ENCODE assay signal across 9 cellular contexts in genomic region chr4:915041-915474, GRCh38. TPM values are rescaled to one million over a fixed set of nuclear protein-coding genes. Genes with fewer than 3 reads are reported as not detected.
A peak's percentile ranks its signal among the peaks of the same experiment; 100 is the strongest.
DNase-seq lines count a peak whose midpoint lies in the region; ATAC-seq and TF ChIP-seq lines count a peak whose summit lies in the region.
"Had no signal": no experiment of that assay in that cellular context is flagged by ENCODE, and none has a peak within 500 bp of the region (broad histone marks: within the 10 kb centered on the region; RNA-seq: fewer than 3 reads in every experiment).

No MANE protein-coding gene starts in this region.

- H3K9me3 Mint-ChIP-seq in CD4-positive, alpha-beta T cell: peaks cover 4% of the 10 kb centered on the region
- peaks cover 3% of the 10 kb centered on the region for H3K9me3 Mint-ChIP-seq in activated naive CD8-positive, alpha-beta T cell treated with anti-CD3 and anti-CD28 coated beads, Interleukin-2, amount 10 ng/mL, durations not matched to agents 7 days and 5 days
- no peaks in the 10 kb centered on the region for H3K9me3 Mint-ChIP-seq in natural killer cell

- CTCF ChIA-PET in CD4-positive, alpha-beta T cell (lab: Charles Lee): no interaction called here

- peaks cover 36% of the 10 kb centered on the region for H3K36me3 Mint-ChIP-seq in CD4-positive, alpha-beta T cell (ENCODE audit: low read depth)
- peaks cover 28% of the 10 kb centered on the region for H3K36me3 Mint-ChIP-seq in activated naive CD8-positive, alpha-beta T cell treated with anti-CD3 and anti-CD28 coated beads, Interleukin-2, amount 10 ng/mL, durations not matched to agents 7 days and 5 days
- H3K36me3 Mint-ChIP-seq in natural killer cell: no peaks in the 10 kb centered on the region

- no peak overlapping the region for H3K27ac ChIP-seq in CD4-positive, alpha-beta T cell (ENCODE audit: low read depth, low read length)

- peak; percentile 26 for ATAC-seq in CD4-positive, alpha-beta T cell (ENCODE audit: poor library complexity)
- ATAC-seq in activated naive CD8-positive, alpha-beta T cell treated with anti-CD3 and anti-CD28 coated beads, Interleukin-2, amount 10 ng/mL, durations not matched to agents 7 days and 5 days (ENCODE audit: low read depth): no peak
- ATAC-seq in natural killer cell (peak in 2 of 3 donors; percentile 46 to 52), GM18868 (IDR thresholded peaks at IDR 0.05; ENCODE audit: unreplicated experiment) (no peak), HG02798 (IDR thresholded peaks at IDR 0.05; ENCODE audit: poor library complexity, unreplicated experiment) (no peak), GM18511 (IDR thresholded peaks at IDR 0.05; ENCODE audit: unreplicated experiment) (no peak)

- H3K9me3 ChIP-seq in CD4-positive, alpha-beta T cell (ENCODE audit: control insufficient read depth, low read length): no peaks in the 10 kb centered on the region

- peak overlapping the region; percentile 10 for H3K27ac Mint-ChIP-seq in CD4-positive, alpha-beta T cell
- peak overlapping the region; percentile 74 for H3K27ac Mint-ChIP-seq in activated naive CD8-positive, alpha-beta T cell treated with anti-CD3 and anti-CD28 coated beads, Interleukin-2, amount 10 ng/mL, durations not matched to agents 7 days and 5 days
- peak overlapping the region; percentile 68 to 83 for H3K27ac Mint-ChIP-seq in natural killer cell

- H3K4me3 Mint-ChIP-seq in CD4-positive, alpha-beta T cell: peak overlapping the region; percentile 69
- peak overlapping the region; percentile 65 for H3K4me3 Mint-ChIP-seq in activated naive CD8-positive, alpha-beta T cell treated with anti-CD3 and anti-CD28 coated beads, Interleukin-2, amount 10 ng/mL, durations not matched to agents 7 days and 5 days
- H3K4me3 Mint-ChIP-seq in natural killer cell: peak overlapping the region; percentile 83

- peaks cover 42% of the 10 kb centered on the region for H3K4me1 Mint-ChIP-seq in CD4-positive, alpha-beta T cell (ENCODE audit: low read depth)
- H3K4me1 Mint-ChIP-seq in activated naive CD8-positive, alpha-beta T cell treated with anti-CD3 and anti-CD28 coated beads, Interleukin-2, amount 10 ng/mL, durations not matched to agents 7 days and 5 days: peaks cover 25% of the 10 kb centered on the region
- H3K4me1 Mint-ChIP-seq in natural killer cell: peaks cover 53 to 57% of the 10 kb centered on the region in 2 donors

- H3K27me3 Mint-ChIP-seq in CD4-positive, alpha-beta T cell: no peaks in the 10 kb centered on the region
- H3K27me3 Mint-ChIP-seq in activated naive CD8-positive, alpha-beta T cell treated with anti-CD3 and anti-CD28 coated beads, Interleukin-2, amount 10 ng/mL, durations not matched to agents 7 days and 5 days: no peaks in the 10 kb centered on the region
- H3K27me3 Mint-ChIP-seq in natural killer cell (ENCODE audit: low read depth in 2 of 2): no peaks in the 10 kb centered on the region

- H3K27me3 ChIP-seq in CD4-positive, alpha-beta T cell (ENCODE audit: control insufficient read depth, insufficient read depth, low read length): no peaks in the 10 kb centered on the region

- intact Hi-C loops in CD4-positive, alpha-beta T cell (cut with DNase I, micrococcal nuclease): no loop called here
- intact Hi-C loops in natural killer cell (cut with micrococcal nuclease): no loop called here

- TF ChIP-seq CTCF in CD4-positive, alpha-beta T cell (IDR thresholded peaks at IDR 0.05): no peak
- TF ChIP-seq CTCF in natural killer cell (IDR thresholded peaks at IDR 0.05): no peak

- POLR2A ChIA-PET in CD4-positive, alpha-beta T cell (lab: Charles Lee): no interaction called here
- POLR2A ChIA-PET in activated naive CD8-positive, alpha-beta T cell treated with anti-CD3 and anti-CD28 coated beads, Interleukin-2, amount 10 ng/mL, durations not matched to agents 7 days and 5 days (lab: Charles Lee): no interaction called here

- peak in 1 of 10 experiments; percentile 6 for DNase-seq in CD4-positive, alpha-beta T cell
- DNase-seq in Kasumi-1 (lab: John Stamatoyannopoulos, UW) (peak; percentile 52 to 62), natural killer cell (no peak), T1000 (lab: John Stamatoyannopoulos, UW) (no peak)
- peak; percentile 10 for DNase-seq in activated naive CD8-positive, alpha-beta T cell treated with anti-CD3 and anti-CD28 coated beads, Interleukin-2, amount 10 ng/mL, durations not matched to agents 7 days and 5 days
- DNase-seq: NCI-H1092 treated with DMSO at 0.1 percent for 48 hours had no signal

RNA-seq across cellular contexts. Expression of gene GAK, which starts 17.1 kb away (rescaled TPM):
- 100 to 1,000 TPM; 130 to 131 TPM for total RNA-seq in CD4-positive, alpha-beta T cell
- total RNA-seq in activated naive CD8-positive, alpha-beta T cell treated with anti-CD3 and anti-CD28 coated beads, Interleukin-2, amount 10 ng/mL, durations not matched to agents 7 days and 5 days: 100 to 1,000 TPM; 169 to 182 TPM
- 100 to 1,000 TPM; 349 to 358 (median 349) TPM for total RNA-seq in natural killer cell

RNA-seq across cellular contexts. Expression of gene TMEM175, which starts 17.2 kb away (rescaled TPM):
- total RNA-seq in CD4-positive, alpha-beta T cell: 10 to 100 TPM; 51.3 to 57.7 TPM
- 10 to 100 TPM; 38.2 to 39.8 TPM for total RNA-seq in activated naive CD8-positive, alpha-beta T cell treated with anti-CD3 and anti-CD28 coated beads, Interleukin-2, amount 10 ng/mL, durations not matched to agents 7 days and 5 days
- total RNA-seq in natural killer cell: 10 to 100 TPM; 72.8 to 79.8 (median 73.2) TPM

RNA-seq across cellular contexts. Expression of gene DGKQ, which starts 58.3 kb away (rescaled TPM):
- 10 to 100 TPM; 17.6 to 19.2 TPM for total RNA-seq in CD4-positive, alpha-beta T cell
- 10 to 100 TPM; 31.3 to 32.4 TPM for total RNA-seq in activated naive CD8-positive, alpha-beta T cell treated with anti-CD3 and anti-CD28 coated beads, Interleukin-2, amount 10 ng/mL, durations not matched to agents 7 days and 5 days
- total RNA-seq in natural killer cell: 10 to 100 TPM; 64.2 to 79.5 (median 65.2) TPM

Comparison
In these comparisons a context has a peak if more than half of its experiments do, and no peak if none do; other contexts are left out.
1. ATAC-seq: peak in CD4-positive, alpha-beta T cell (single experiment) and natural killer cell (2 of 3); none in activated naive CD8-positive, alpha-beta T cell treated with anti-CD3 and anti-CD28 coated beads, Interleukin-2, amount 10 ng/mL, durations not matched to agents 7 days and 5 days (single experiment), GM18868 (single experiment), HG02798 (single experiment) and GM18511 (single experiment).
2. DNase-seq: peak in Kasumi-1 (2 of 2) and activated naive CD8-positive, alpha-beta T cell treated with anti-CD3 and anti-CD28 coated beads, Interleukin-2, amount 10 ng/mL, durations not matched to agents 7 days and 5 days (single experiment); none in natural killer cell (single experiment) and T1000 (single experiment).
3. H3K27ac Mint-ChIP-seq: peak in every context shown above with its lines; median percentile 76 in natural killer cell; 74 in activated naive CD8-positive, alpha-beta T cell treated with anti-CD3 and anti-CD28 coated beads, Interleukin-2, amount 10 ng/mL, durations not matched to agents 7 days and 5 days; 10 in CD4-positive, alpha-beta T cell.
4. Peak in every context shown above with its lines, with median percentiles within 50 percentile points of each other: H3K4me3 Mint-ChIP-seq.